ENCODE assay signal across 23 cellular contexts in genomic region chr1:184932319-184932718, GRCh38.
"Had no signal": no experiment of that assay in that cellular context is flagged by ENCODE, and none has a peak within 500 bp of the region (broad histone marks: within the 10 kb centered on the region; RNA-seq: fewer than 3 reads in every experiment).

No MANE protein-coding gene starts in this region.

- H3K9me3 ChIP-seq: colonic mucosa, esophagus muscularis mucosa, esophagus squamous epithelium, gastrocnemius medialis, gastroesophageal sphincter, heart left ventricle, heart right ventricle had no signal

- H3K27me3 ChIP-seq: esophagus muscularis mucosa, esophagus squamous epithelium, foreskin keratinocyte, gastrocnemius medialis, gastroesophageal sphincter, heart left ventricle, heart right ventricle had no signal

- H3K36me3 ChIP-seq: colonic mucosa, esophagus squamous epithelium, gastrocnemius medialis had no signal

- ATAC-seq: effector memory CD8-positive, alpha-beta T cell; esophagus mucosa; foreskin keratinocyte; gastrocnemius medialis; gastroesophageal sphincter; heart left ventricle; heart right ventricle had no signal

- H3K4me1 ChIP-seq: colonic mucosa, foreskin keratinocyte had no signal

- H3K4me3 ChIP-seq: colonic mucosa, coronary artery, dorsolateral prefrontal cortex, esophagus muscularis mucosa, esophagus squamous epithelium, gastrocnemius medialis, gastroesophageal sphincter, heart left ventricle, heart right ventricle had no signal

- DNase-seq: colonic mucosa; cortex of kidney; dorsolateral prefrontal cortex; effector CD4-positive, alpha-beta T cell; effector CD8-positive, alpha-beta T cell; effector memory CD4-positive, alpha-beta T cell; effector memory CD8-positive, alpha-beta T cell; endodermal cell; erythroblast; esophagus squamous epithelium; foreskin fibroblast; foreskin keratinocyte; foreskin melanocyte; gastrocnemius medialis; glutamatergic neuron; head of caudate nucleus; heart left ventricle; heart right ventricle had no signal

- H3K27ac ChIP-seq: colonic mucosa, coronary artery, dorsolateral prefrontal cortex, epithelial cell of prostate, esophagus muscularis mucosa, esophagus squamous epithelium, foreskin keratinocyte, gastrocnemius medialis, gastroesophageal sphincter, heart left ventricle had no signal
